ENCODE assay signal across 8 cellular contexts in genomic region chr14:35532783-35533356, GRCh38. TPM values are rescaled to one million over a fixed set of nuclear protein-coding genes. Genes with fewer than 3 reads are reported as not detected.
A peak's percentile ranks its signal among the peaks of the same experiment; 100 is the strongest.
DNase-seq lines count a peak whose midpoint lies in the region; ATAC-seq and TF ChIP-seq lines count a peak whose summit lies in the region.

No MANE protein-coding gene starts in this region.

- H3K9me3 ChIP-seq in left ventricle myocardium inferior (replicated peaks) (no peaks in the 10 kb centered on the region), iPS-18c (ENCODE audit: control insufficient read depth, insufficient read depth, low read length) (no peaks in the 10 kb centered on the region), upper lobe of right lung (no peaks in the 10 kb centered on the region)

- DNase-seq in left ventricle myocardium inferior, result no peak
- no peak for DNase-seq in Right ventricle myocardium inferior (ENCODE audit: missing footprints)
- DNase-seq in upper lobe of right lung, result no peak
- DNase-seq in occipital lobe (lab: John Stamatoyannopoulos, UW), result no peak
- no peak for DNase-seq in T1000 (lab: John Stamatoyannopoulos, UW)
- no peak for DNase-seq in dermis blood vessel endothelial cell

- no peak for ATAC-seq in Right ventricle myocardium inferior
- ATAC-seq in upper lobe of right lung, result no peak

- TF ChIP-seq CTCF in left ventricle myocardium inferior (IDR thresholded peaks at IDR 0.05; ENCODE audit: borderline replicate concordance), result no peak
- no peak for TF ChIP-seq CTCF in WI38 (IDR thresholded peaks at IDR 0.05; ENCODE audit: low read depth, low read length)
- TF ChIP-seq CTCF in upper lobe of right lung (IDR thresholded peaks at IDR 0.05), result no peak

- H3K27ac ChIP-seq in left ventricle myocardium inferior (replicated peaks), result no peak overlapping the region
- no peak overlapping the region for H3K27ac ChIP-seq in upper lobe of right lung

- H3K27me3 ChIP-seq in left ventricle myocardium inferior (ENCODE audit: low read depth) (peaks cover 84% of the 10 kb centered on the region), upper lobe of right lung (peaks cover 50% of the 10 kb centered on the region)

- intact Hi-C loops in left ventricle myocardium inferior (cut with micrococcal nuclease), result no loop called here
- intact Hi-C loops in Right ventricle myocardium inferior (cut with DNase I), result no loop called here
- intact Hi-C loops in upper lobe of right lung (cut with DNase I), result no loop called here

- H3K36me3 ChIP-seq in left ventricle myocardium inferior (no peaks in the 10 kb centered on the region), upper lobe of right lung (no peaks in the 10 kb centered on the region)

- peaks cover 32% of the 10 kb centered on the region for H3K4me1 ChIP-seq in left ventricle myocardium inferior
- peaks cover 22% of the 10 kb centered on the region for H3K4me1 ChIP-seq in upper lobe of right lung

- H3K4me3 ChIP-seq in left ventricle myocardium inferior, result peak overlapping the region; percentile 74
- H3K4me3 ChIP-seq in WI38 (ENCODE audit: low read depth, low read length), result peak overlapping the region; percentile 65
- peak overlapping the region; percentile 82 for H3K4me3 ChIP-seq in iPS-18c (ENCODE audit: insufficient read depth, low read depth, low read length)
- H3K4me3 ChIP-seq in upper lobe of right lung, result peak overlapping the region; percentile 51

RNA-seq across cellular contexts. Expression of gene INSM2, which starts 1.1 kb away (rescaled TPM):
- total RNA-seq in left ventricle myocardium inferior, result not detected
- total RNA-seq in Right ventricle myocardium inferior, result not detected
- not detected for total RNA-seq in upper lobe of right lung
- 0.47 TPM for total RNA-seq in occipital lobe
- total RNA-seq in dermis blood vessel endothelial cell, result not detected in 2 replicates
